Comparison of ENCODE assay signal across 15 cellular contexts in the genomic region with DNA sequence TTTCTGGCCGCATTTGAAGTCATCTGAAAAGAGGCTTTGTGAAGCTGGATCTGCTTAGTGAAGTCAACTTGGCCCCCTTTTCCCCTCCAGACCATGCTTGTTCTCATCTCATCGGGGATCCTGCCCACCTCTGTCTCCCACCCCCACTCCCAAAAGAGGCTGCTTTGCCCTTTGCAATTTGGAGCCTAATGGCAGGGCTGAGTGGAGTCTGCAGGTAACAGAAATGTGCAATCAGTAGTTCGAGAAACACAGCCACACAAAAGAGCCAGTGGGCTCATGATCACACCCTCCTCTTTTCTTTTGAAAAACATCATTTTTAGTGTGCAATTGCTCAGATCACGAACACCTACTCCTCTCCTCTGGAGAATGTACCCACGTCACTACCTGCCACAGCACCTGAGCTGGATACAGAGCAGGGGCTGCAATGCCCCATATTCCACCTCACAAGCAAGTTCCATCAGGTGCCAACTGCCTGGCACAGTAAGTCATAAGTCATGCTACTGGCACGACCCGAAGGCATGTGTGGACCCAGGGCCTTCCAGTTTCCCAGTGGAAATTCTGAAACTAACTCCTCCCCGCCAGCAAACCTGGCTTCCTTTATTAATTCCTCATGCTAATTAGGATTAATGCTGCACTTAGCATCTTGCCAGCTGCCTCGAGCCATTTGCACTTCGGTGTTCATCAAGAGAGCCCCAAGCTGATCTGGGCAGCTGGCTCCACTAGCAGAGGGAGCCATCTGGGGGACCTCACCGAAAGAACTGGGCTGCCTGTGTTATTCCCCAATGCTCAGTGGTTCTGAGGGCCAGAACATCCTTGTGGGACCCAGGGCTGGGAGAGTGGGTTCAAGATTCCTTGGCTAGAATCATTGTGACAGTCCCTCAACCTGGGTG. TPM values are rescaled to one million over a fixed set of nuclear protein-coding genes. Genes with fewer than 3 reads are reported as not detected.
DNase-seq lines count a peak whose midpoint lies in the region; ATAC-seq, FAIRE-seq and TF ChIP-seq lines count a peak whose summit lies in the region.
"Had no signal": no experiment of that assay in that cellular context is flagged by ENCODE, and none has a peak within 500 bp of the region (broad histone marks: within the 10 kb centered on the region; RNA-seq: fewer than 3 reads in every experiment).

No MANE protein-coding gene starts in this region.

- no peak for FAIRE-seq in H1 (lab: Jason Lieb, UNC)
- FAIRE-seq: A204.1 had no signal

- 0 out of 2 replicates have a peak overlapping the region, but pooled peaks have one; percentile 4 for H2AK5ac ChIP-seq in H1 (ENCODE audit: low read depth, low read length)
- no peak overlapping the region for H2AK5ac ChIP-seq in neuronal stem cell (ENCODE audit: low read depth, low read length)

- peaks cover 63% of the 10 kb centered on the region for H3K27me3 Mint-ChIP-seq in T-helper 1 cell treated with Interleukin-12 subunit alpha and Interleukin-12 subunit beta and Interleukin-4 antibody, amounts not matched to agents 30 μg/mL and 1 μg/mL, for 36 hours (ENCODE audit: low read depth)

- H3K4me2 ChIP-seq in H1 (ENCODE audit: insufficient read depth in 1 of 2, low read depth in 2 of 2, low read length in 2 of 2) (peak overlapping the region; percentile 94 to 99), neuronal stem cell (ENCODE audit: insufficient read depth, low read length, poor library complexity, severe bottlenecking) (no peak overlapping the region)

- no peaks in the 10 kb centered on the region for H3K36me3 ChIP-seq in H1 (ENCODE audit: control insufficient read depth in 2 of 4, insufficient read depth in 4 of 4, low read length in 3 of 4)
- peaks cover 0 to 34% of the 10 kb centered on the region in 2 donors for H3K36me3 ChIP-seq in neuronal stem cell (replicated peaks in 1 of 2; ENCODE audit: control insufficient read depth in 2 of 2, insufficient read depth in 2 of 2, low read length in 2 of 2)
- H3K36me3 ChIP-seq: left ventricle myocardium inferior, upper lobe of right lung had no signal

- no peak for ATAC-seq in GM21576 (IDR thresholded peaks at IDR 0.05; ENCODE audit: unreplicated experiment)

- peaks cover 17% of the 10 kb centered on the region for H3K23me2 ChIP-seq in H1 (ENCODE audit: low read depth, low read length)

- no peak overlapping the region for H3K9ac ChIP-seq in H1 (replicated peaks in 1 of 4; ENCODE audit: extremely low read depth in 1 of 4, low read depth in 3 of 4, low read length in 3 of 4)
- H3K9ac ChIP-seq in neuronal stem cell (ENCODE audit: low read depth, low read length, poor library complexity), result no peak overlapping the region

- no peak overlapping the region for H2BK20ac ChIP-seq in H1 (ENCODE audit: low read length)

- H3K4me3 ChIP-seq in H1 (ENCODE audit: extremely low read depth in 1 of 4, insufficient read depth in 2 of 4, low read depth in 3 of 4, low read length in 4 of 4) (peak overlapping the region; percentile 57 to 69 (median 64); a peak in 6 of 8 replicates), neuronal stem cell (ENCODE audit: low read length in 2 of 2) (peak overlapping the region in 1 of 2 donors; percentile 99)

- H3K23ac ChIP-seq in H1 (ENCODE audit: insufficient read length), result no peak overlapping the region
- H3K23ac ChIP-seq in neuronal stem cell (ENCODE audit: low read depth, low read length, poor library complexity), result no peak overlapping the region

- POLR2A ChIA-PET in H1 (lab: Charles Lee; ENCODE audit: partially characterized antibody), result no interaction called here

- H2AFZ ChIP-seq in H1 (ENCODE audit: low read length), result no peak overlapping the region
- H2AFZ ChIP-seq in neuronal stem cell (ENCODE audit: low read length), result no peak overlapping the region

- no peak overlapping the region for H2BK12ac ChIP-seq in H1 (ENCODE audit: low read depth, low read length)
- H2BK12ac ChIP-seq in neuronal stem cell (ENCODE audit: low read length), result no peak overlapping the region

- CTCF ChIA-PET in H1 (lab: Charles Lee; ENCODE audit: partially characterized antibody), result interaction anchor here (0.6 to 2.2 kb wide), 10 partner anchors 11 to 324 kb away, joined by 3 to 5 read pairs (median 3); no protein-coding TSS in a partner anchor

- H3K27ac ChIP-seq in H1 (ENCODE audit: low read depth, low read length) (no peak overlapping the region), neuronal stem cell (replicated peaks; ENCODE audit: low read length) (no peak overlapping the region)
- H3K27ac ChIP-seq: left ventricle myocardium inferior, upper lobe of right lung had no signal

- H3K18ac ChIP-seq in H1 (ENCODE audit: extremely low read depth, low read length) (no peak overlapping the region), neuronal stem cell (ENCODE audit: low read length) (no peak overlapping the region)

- no peak for TF ChIP-seq EP300 in H1 (IDR thresholded peaks at IDR 0.05; ENCODE audit: borderline replicate concordance in 1 of 2, low read depth in 2 of 2, low read length in 2 of 2)

- peak overlapping the region; percentile 59 for H3K4me3 Mint-ChIP-seq in T-helper 1 cell treated with Interleukin-12 subunit alpha and Interleukin-12 subunit beta and Interleukin-4 antibody, amounts not matched to agents 30 μg/mL and 1 μg/mL, for 36 hours

- H3K9me3 ChIP-seq in H1 (ENCODE audit: insufficient read depth in 2 of 2, low read depth in 1 of 2, low read length in 1 of 2), result no peaks in the 10 kb centered on the region
- no peaks in the 10 kb centered on the region for H3K9me3 ChIP-seq in neuronal stem cell (replicated peaks in 1 of 2; ENCODE audit: control insufficient read depth in 2 of 2, insufficient read depth in 1 of 2, low read depth in 1 of 2, low read length in 2 of 2)
- H3K9me3 ChIP-seq: left ventricle myocardium inferior, upper lobe of right lung had no signal

- H4K20me1 ChIP-seq in H1 (replicated peaks in 1 of 2; ENCODE audit: control insufficient read depth in 1 of 2, insufficient read depth in 2 of 2, low read length in 2 of 2), result peaks cover 2 to 6% of the 10 kb centered on the region in 2 experiments

- H3K4me1 Mint-ChIP-seq in T-helper 1 cell treated with Interleukin-12 subunit alpha and Interleukin-12 subunit beta and Interleukin-4 antibody, amounts not matched to agents 30 μg/mL and 1 μg/mL, for 36 hours (ENCODE audit: low read depth), result peaks cover 4% of the 10 kb centered on the region

- no peak for TF ChIP-seq CTCF in H1 (IDR thresholded peaks at IDR 0.05; ENCODE audit: control extremely low read depth in 1 of 3, insufficient read depth in 1 of 3, low read depth in 1 of 3, low read length in 3 of 3)

- H3K4me1 ChIP-seq in H1 (replicated peaks in 1 of 4; ENCODE audit: control insufficient read depth in 3 of 4, insufficient read depth in 4 of 4, low read length in 3 of 4) (peaks cover 4 to 9% (median 6%) of the 10 kb centered on the region in 4 experiments; a peak in 6 of 7 replicates), neuronal stem cell (ENCODE audit: control insufficient read depth in 2 of 2, insufficient read depth in 1 of 2, low read depth in 1 of 2, low read length in 2 of 2) (peaks cover 16 to 18% of the 10 kb centered on the region in 2 donors)

- H4K8ac ChIP-seq in H1 (ENCODE audit: extremely low read depth, insufficient read depth, low read length) (no peak overlapping the region; the same call in 1 of the 2 replicates), neuronal stem cell (ENCODE audit: low read depth, low read length) (no peak overlapping the region)

- H2BK15ac ChIP-seq in H1 (ENCODE audit: low read length), result no peak overlapping the region
- no peak overlapping the region for H2BK15ac ChIP-seq in neuronal stem cell (ENCODE audit: low read length)

- H2BK120ac ChIP-seq in H1 (replicated peaks; ENCODE audit: low read depth, low read length) (no peak overlapping the region), neuronal stem cell (ENCODE audit: low read depth, low read length) (no peak overlapping the region)

- H3K4ac ChIP-seq in H1 (replicated peaks; ENCODE audit: insufficient read length, low read depth, low read length), result no peak overlapping the region
- H3K4ac ChIP-seq in neuronal stem cell (ENCODE audit: low read length), result no peak overlapping the region

- no peak for TF ChIP-seq POLR2A in H1 (IDR thresholded peaks at IDR 0.05; ENCODE audit: control extremely low read depth in 1 of 2, low read depth in 2 of 2, low read length in 2 of 2)

- H3K36me3 Mint-ChIP-seq in T-helper 1 cell treated with Interleukin-12 subunit alpha and Interleukin-12 subunit beta and Interleukin-4 antibody, amounts not matched to agents 30 μg/mL and 1 μg/mL, for 36 hours (ENCODE audit: low read depth), result no peaks in the 10 kb centered on the region

- no peak overlapping the region for H4K5ac ChIP-seq in H1 (ENCODE audit: insufficient read length, low read depth, low read length)

- DNase-seq in T-helper 1 cell, result no peak
- peak; percentile 26 for DNase-seq in NCI-H82 treated with DMSO at 0.1 percent for 48 hours (lab: John Stamatoyannopoulos, UW; ENCODE audit: unreplicated experiment)
- no peak for DNase-seq in H1 (ENCODE audit: low read depth in 1 of 2, low spot score in 2 of 2)
- DNase-seq in neuronal stem cell (ENCODE audit: low spot score), result no peak
- DNase-seq in NK-92 treated with Interleukin-12 subunit alpha and Interleukin-12 subunit beta, amount 100 ng/mL, for 24 hours (lab: John Stamatoyannopoulos, UW), result no peak
- DNase-seq in DMS153 treated with DMSO at 0.1 percent for 48 hours (lab: John Stamatoyannopoulos, UW; ENCODE audit: unreplicated experiment), result no peak
- DNase-seq: activated CD8-positive, alpha-beta memory T cell treated with anti-CD3 and anti-CD28 coated beads for 24 hours; KBM-7; left ventricle myocardium inferior; NCI-H2227 treated with DMSO at 0.1 percent for 48 hours; SIG-M5; upper lobe of right lung had no signal

- H3K14ac ChIP-seq in H1 (ENCODE audit: insufficient read length), result no peak overlapping the region
- no peak overlapping the region for H3K14ac ChIP-seq in neuronal stem cell (ENCODE audit: low read length)

- no peaks in the 10 kb centered on the region for H3K9me3 Mint-ChIP-seq in T-helper 1 cell treated with Interleukin-12 subunit alpha and Interleukin-12 subunit beta and Interleukin-4 antibody, amounts not matched to agents 30 μg/mL and 1 μg/mL, for 36 hours

- H3K27me3 ChIP-seq in H1 (replicated peaks in 1 of 4; ENCODE audit: control insufficient read depth in 3 of 4, extremely low read depth in 1 of 4, insufficient read depth in 3 of 4, low read length in 3 of 4) (peaks cover 6 to 49% (median 42%) of the 10 kb centered on the region in 4 experiments), neuronal stem cell (ENCODE audit: control insufficient read depth in 3 of 3, insufficient read depth in 3 of 3, low read depth in 1 of 3, low read length in 3 of 3) (peaks cover 3 to 53% (median 8%) of the 10 kb centered on the region in 3 experiments)

- TF ChIP-seq RAD21 in H1 (IDR thresholded peaks at IDR 0.05 in 1 of 2, conservative IDR thresholded peaks at IDR 0.05 in 1 of 2; ENCODE audit: low read depth in 2 of 2, low read length in 2 of 2), result no peak

- H3K79me2 ChIP-seq in H1 (ENCODE audit: control insufficient read depth in 1 of 2, insufficient read depth in 2 of 2, low read length in 2 of 2), result no peaks in the 10 kb centered on the region

- no peak overlapping the region for H3K56ac ChIP-seq in H1 (replicated peaks; ENCODE audit: insufficient read length, low read depth, low read length)

- WGBS in H1 (ENCODE audit: extremely low coverage in 1 of 2, insufficient coverage in 1 of 2, insufficient read length in 1 of 2, insufficient replicate concordance in 2 of 2, low coverage in 1 of 2, low lambda C conversion rate in 2 of 2, missing lambda C conversion rate in 1 of 2), 2 experiments, result 85% methylated on average over 11 of the region's 11 CpGs; no CpG with 5 or more reads in 1 of the 2 experiments
- no CpG with 5 or more reads among the region's 11 CpGs for WGBS in neuronal stem cell (ENCODE audit: extremely low coverage in 2 of 2, insufficient read length in 2 of 2, insufficient replicate concordance in 1 of 2), 2 donors

- no peak overlapping the region for H4K91ac ChIP-seq in H1 (replicated peaks; ENCODE audit: insufficient read length, low read length)
- H4K91ac ChIP-seq in neuronal stem cell (ENCODE audit: low read depth, low read length, poor library complexity), result no peak overlapping the region

- H3K27ac Mint-ChIP-seq in T-helper 1 cell treated with Interleukin-12 subunit alpha and Interleukin-12 subunit beta and Interleukin-4 antibody, amounts not matched to agents 30 μg/mL and 1 μg/mL, for 36 hours, result no peak overlapping the region

- no peaks in the 10 kb centered on the region; the same call in none of the 2 replicates for H3K79me1 ChIP-seq in H1 (ENCODE audit: low read depth, low read length)
- H3K79me1 ChIP-seq in neuronal stem cell (ENCODE audit: low read depth, low read length), result no peaks in the 10 kb centered on the region

- H2BK5ac ChIP-seq in H1 (ENCODE audit: low read depth, low read length) (no peak overlapping the region), neuronal stem cell (ENCODE audit: low read length) (peak overlapping the region; percentile 44)

RNA-seq across cellular contexts. Expression of a gene that starts 2.3 kb away (rescaled TPM):
- 5.6 and 5.9 TPM in 2 replicates for total RNA-seq in H1 (2021; fragmentation: NEBNext Ultra II Directional; extraction: Animal tissue kit (Norgen Biotek cat#: 25700))
- polyA plus RNA-seq in H1 (2011; rRNA removed), result 3.6 and 5.3 TPM in 2 replicates
- polyA plus RNA-seq in H1 (2011; cell fraction: cytosol; rRNA removed), result 2.7 TPM
- polyA plus RNA-seq in H1 (2011; cell fraction: nucleus; rRNA removed), result 3.2 TPM
- 2.5 to 4.2 TPM (median 3.9 TPM) in 4 replicates for polyA plus RNA-seq in H1 (2012, experiment 1 of 2)
- polyA plus RNA-seq in H1 (2012, experiment 2 of 2), result 4.1 TPM
- polyA plus RNA-seq in H1 (2013, experiment 1 of 2), result 3.8 TPM
- 4.1 TPM for polyA plus RNA-seq in H1 (2013, experiment 2 of 2)
- polyA minus RNA-seq in H1 (2011; rRNA and poly(A)+ RNA removed), result 1.4 and 2.0 TPM in 2 replicates
- 2.6 TPM for polyA minus RNA-seq in H1 (2011; cell fraction: cytosol; rRNA and poly(A)+ RNA removed)
- 1.2 TPM for polyA minus RNA-seq in H1 (2011; cell fraction: nucleus; rRNA and poly(A)+ RNA removed)
- 8.3 TPM for polyA plus RNA-seq in neuronal stem cell (2013, experiment 1 of 2)
- polyA plus RNA-seq in neuronal stem cell (2013, experiment 2 of 2), result 8.6 TPM
- total RNA-seq: left ventricle myocardium inferior had no signal
